In genomic region chr14:102835959-102836358, GRCh38 we compare ENCODE assay signal across 23 cellular contexts.
"Had no signal": no experiment of that assay in that cellular context is flagged by ENCODE, and none has a peak within 500 bp of the region (broad histone marks: within the 10 kb centered on the region; RNA-seq: fewer than 3 reads in every experiment).

No MANE protein-coding gene starts in this region.

- ATAC-seq: foreskin keratinocyte; left cardiac atrium; left ventricle myocardium superior; right lobe of liver; stimulated activated memory B cell treated with anti-CD40 and anti-IgM and Interleukin-4, amounts not matched to agents 10 μg/mL and 1 μg/mL and 100 μg/mL, for 72 hours had no signal

- FAIRE-seq: endothelial cell of umbilical vein, keratinocyte had no signal

- H3K27ac ChIP-seq: coronary artery, foreskin keratinocyte, psoas muscle, right lobe of liver, spleen, testis, tibial nerve had no signal

- H3K9me3 ChIP-seq: psoas muscle, right lobe of liver, spleen, testis, tibial nerve had no signal

- H3K4me3 ChIP-seq: coronary artery, lung, psoas muscle, right lobe of liver, spleen, testis, tibial nerve had no signal

- H3K4me1 ChIP-seq: foreskin keratinocyte, testis had no signal

- H3K36me3 ChIP-seq: right lobe of liver, tibial nerve had no signal

- DNase-seq: effector CD4-positive, alpha-beta T cell; endodermal cell; erythroblast; foreskin keratinocyte; immature natural killer cell; left cardiac atrium; left ventricle myocardium superior; mesendoderm; naive B cell; psoas muscle; retina; right lobe of liver; spleen; stimulated activated CD4-positive, alpha-beta T cell treated with anti-CD3 and anti-CD28 coated beads, Interleukin-15, amount 100 ng/mL, for 24 hours; stimulated activated CD4-positive, alpha-beta T cell treated with anti-CD3 and anti-CD28 coated beads, Interleukin-1b, Interleukin-23, amount 100 ng/mL, for 48 hours; stimulated activated CD4-positive, alpha-beta T cell treated with anti-CD3 and anti-CD28 coated beads, Interleukin-4, amount 100 ng/mL, for 24 hours; testis had no signal

- H3K27me3 ChIP-seq: foreskin keratinocyte, right lobe of liver, spleen, testis, tibial nerve had no signal
